Comparison of ENCODE assay signal across 17 cellular contexts in the genomic region with DNA sequence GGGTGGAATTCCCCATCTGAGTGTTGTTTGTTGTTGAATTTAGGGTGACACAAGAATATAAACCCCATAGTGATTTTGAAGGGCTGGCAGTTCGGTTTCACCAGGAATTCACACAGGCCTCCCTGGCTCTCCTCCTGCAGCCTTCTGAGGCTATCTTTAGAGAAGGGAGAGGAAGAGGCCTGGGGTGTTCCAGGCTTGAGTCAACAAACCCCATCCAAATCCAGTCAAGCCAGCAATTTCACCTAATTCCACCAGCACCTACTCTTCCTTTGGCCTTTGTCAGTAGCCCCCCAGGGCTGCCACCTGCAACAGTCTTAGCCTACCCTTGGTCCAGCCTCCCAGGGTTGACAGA. TPM values are rescaled to one million over a fixed set of nuclear protein-coding genes. Genes with fewer than 3 reads are reported as not detected.
DNase-seq lines count a peak whose midpoint lies in the region; ATAC-seq, FAIRE-seq and TF ChIP-seq lines count a peak whose summit lies in the region.
"Had no signal": no experiment of that assay in that cellular context is flagged by ENCODE, and none has a peak within 500 bp of the region (broad histone marks: within the 10 kb centered on the region; RNA-seq: fewer than 3 reads in every experiment).

No MANE protein-coding gene starts in this region.

- peaks cover 52% of the 10 kb centered on the region for H3K4me1 Mint-ChIP-seq in astrocyte (ENCODE audit: low read depth, unreplicated experiment)
- H3K4me1 Mint-ChIP-seq in activated T-cell treated with anti-CD3 and anti-CD28 coated beads, Interleukin-2, amount 50 U/mL, for 72 hours (ENCODE audit: low read depth), result peaks cover 18% of the 10 kb centered on the region
- H3K4me1 Mint-ChIP-seq in naive thymus-derived CD8-positive, alpha-beta T cell, result peaks cover 12 to 43% (median 31%) of the 10 kb centered on the region in 4 donors

- H3K4me3 Mint-ChIP-seq in astrocyte (ENCODE audit: unreplicated experiment), result peak overlapping the region; percentile 51
- H3K4me3 Mint-ChIP-seq in activated T-cell treated with anti-CD3 and anti-CD28 coated beads, Interleukin-2, amount 50 U/mL, for 72 hours, result no peak overlapping the region
- no peak overlapping the region for H3K4me3 Mint-ChIP-seq in naive thymus-derived CD8-positive, alpha-beta T cell
- H3K4me3 Mint-ChIP-seq: stimulated activated naive CD8-positive, alpha-beta T cell treated with anti-CD3 and anti-CD28 coated beads, Interleukin-15, Interleukin-2, amounts not matched to agents 100 ng/mL and 50 ng/mL, for 24 hours had no signal

- no peaks in the 10 kb centered on the region for H3K27me3 Mint-ChIP-seq in astrocyte (ENCODE audit: low read depth, unreplicated experiment)
- peaks cover 6% of the 10 kb centered on the region for H3K27me3 Mint-ChIP-seq in activated T-cell treated with anti-CD3 and anti-CD28 coated beads, Interleukin-2, amount 50 U/mL, for 72 hours (ENCODE audit: low read depth)
- H3K27me3 Mint-ChIP-seq in naive thymus-derived CD8-positive, alpha-beta T cell, result no peaks in the 10 kb centered on the region
- H3K27me3 Mint-ChIP-seq: stimulated activated naive CD8-positive, alpha-beta T cell treated with anti-CD3 and anti-CD28 coated beads, Interleukin-15, Interleukin-2, amounts not matched to agents 100 ng/mL and 50 ng/mL, for 24 hours had no signal

- intact Hi-C loops in sciatic nerve (cut with DNase I), result no loop called here

- H3K9ac ChIP-seq in HUES48 (ENCODE audit: low read depth, low read length), result no peak overlapping the region
- peak overlapping the region; percentile 52 for H3K9ac ChIP-seq in astrocyte (ENCODE audit: low read length)

- peak overlapping the region; percentile 92 for H3K27ac Mint-ChIP-seq in astrocyte (ENCODE audit: unreplicated experiment)
- H3K27ac Mint-ChIP-seq in activated T-cell treated with anti-CD3 and anti-CD28 coated beads, Interleukin-2, amount 50 U/mL, for 72 hours, result no peak overlapping the region
- H3K27ac Mint-ChIP-seq in naive thymus-derived CD8-positive, alpha-beta T cell, result peak overlapping the region in 1 of 10 donors; percentile 23
- H3K27ac Mint-ChIP-seq: stimulated activated naive CD8-positive, alpha-beta T cell treated with anti-CD3 and anti-CD28 coated beads, Interleukin-15, Interleukin-2, amounts not matched to agents 100 ng/mL and 50 ng/mL, for 24 hours had no signal

- POLR2A ChIA-PET in naive thymus-derived CD8-positive, alpha-beta T cell (lab: Charles Lee), result no interaction called here

- peak; percentile 31 for ATAC-seq in sciatic nerve
- no peak for ATAC-seq in HG03175 (IDR thresholded peaks at IDR 0.05; ENCODE audit: unreplicated experiment)
- no peak for ATAC-seq in activated T-cell treated with anti-CD3 and anti-CD28 coated beads, Interleukin-2, amount 50 U/mL, for 72 hours (replicated peaks in 1 of 2)
- ATAC-seq in naive thymus-derived CD8-positive, alpha-beta T cell, result no peak

- no peaks in the 10 kb centered on the region for H4K20me1 ChIP-seq in astrocyte (ENCODE audit: insufficient read depth, low read length)

- no peak for TF ChIP-seq CTCF in astrocyte (IDR thresholded peaks at IDR 0.05; ENCODE audit: insufficient read depth, low read depth, low read length)
- TF ChIP-seq CTCF in right atrium auricular region (IDR thresholded peaks at IDR 0.05), result no peak

- no peaks in the 10 kb centered on the region for H3K9me3 ChIP-seq in HUES48 (ENCODE audit: control insufficient read depth, insufficient read depth, low read length)
- H3K9me3 ChIP-seq in astrocyte (ENCODE audit: insufficient read depth, low read depth, low read length), result no peaks in the 10 kb centered on the region
- no peaks in the 10 kb centered on the region for H3K9me3 ChIP-seq in right atrium auricular region
- H3K9me3 ChIP-seq: ovary had no signal

- peaks cover 18% of the 10 kb centered on the region for H3K36me3 Mint-ChIP-seq in astrocyte (ENCODE audit: low read depth, unreplicated experiment)
- no peaks in the 10 kb centered on the region for H3K36me3 Mint-ChIP-seq in activated T-cell treated with anti-CD3 and anti-CD28 coated beads, Interleukin-2, amount 50 U/mL, for 72 hours (ENCODE audit: insufficient read depth in 2 of 2)
- no peaks in the 10 kb centered on the region for H3K36me3 Mint-ChIP-seq in naive thymus-derived CD8-positive, alpha-beta T cell

- H3K27ac ChIP-seq in HUES48 (ENCODE audit: low read depth, low read length) (peak overlapping the region; percentile 91), astrocyte (ENCODE audit: low read depth, low read length) (peak overlapping the region; percentile 19), right atrium auricular region (peak overlapping the region; percentile 23 to 28)
- H3K27ac ChIP-seq: C4-2B had no signal

- H2AFZ ChIP-seq in astrocyte (ENCODE audit: low read depth, low read length), result peak overlapping the region; percentile 51

- DNase-seq in astrocyte (ENCODE audit: low read depth) (no peak), right atrium auricular region (ENCODE audit: low spot score) (no peak), sciatic nerve (ENCODE audit: low spot score) (no peak), iPS-NIHi7 (ENCODE audit: extremely low spot score) (no peak)
- DNase-seq in activated T-cell treated with anti-CD3 and anti-CD28 coated beads, Interleukin-2, amount 50 U/mL, for 72 hours, result no peak
- no peak for DNase-seq in naive thymus-derived CD8-positive, alpha-beta T cell
- DNase-seq: activated naive CD4-positive, alpha-beta T cell treated with anti-CD3 and anti-CD28 coated beads, Interleukin-2, amount 50 U/mL, for 16 hours; cortex of kidney; Karpas-422; stimulated activated CD4-positive, alpha-beta T cell treated with anti-CD3 and anti-CD28 coated beads, Interleukin-2, amount 100 ng/mL, for 48 hours; T-helper 2 cell had no signal

- H3K4me3 ChIP-seq in HUES48 (ENCODE audit: low read depth, low read length), result no peak overlapping the region
- H3K4me3 ChIP-seq in astrocyte (ENCODE audit: insufficient read depth, low read depth, low read length), result no peak overlapping the region
- peak overlapping the region in 1 of 2 donors; percentile 10 for H3K4me3 ChIP-seq in right atrium auricular region
- H3K4me3 ChIP-seq: ovary had no signal

- H3K4me1 ChIP-seq in HUES48 (ENCODE audit: control insufficient read depth, insufficient read depth, low read length), result peaks cover 41% of the 10 kb centered on the region
- H3K4me1 ChIP-seq in astrocyte (ENCODE audit: insufficient read depth, low read length), result peaks cover 24% of the 10 kb centered on the region
- H3K4me1 ChIP-seq in right atrium auricular region, result peaks cover 0 to 35% of the 10 kb centered on the region in 2 donors

- no peaks in the 10 kb centered on the region for H3K27me3 ChIP-seq in HUES48 (ENCODE audit: control insufficient read depth, insufficient read depth, low read length)
- H3K27me3 ChIP-seq in astrocyte (ENCODE audit: insufficient read depth, low read length), result no peaks in the 10 kb centered on the region
- no peaks in the 10 kb centered on the region for H3K27me3 ChIP-seq in right atrium auricular region
- H3K27me3 ChIP-seq: ovary had no signal

- no peak for FAIRE-seq in astrocyte (lab: Jason Lieb, UNC)
- FAIRE-seq: G401.6 had no signal

- peak overlapping the region; percentile 75 for H3K4me2 ChIP-seq in astrocyte (ENCODE audit: low read length)

- H3K9me3 Mint-ChIP-seq in astrocyte (ENCODE audit: unreplicated experiment), result no peaks in the 10 kb centered on the region
- H3K9me3 Mint-ChIP-seq in activated T-cell treated with anti-CD3 and anti-CD28 coated beads, Interleukin-2, amount 50 U/mL, for 72 hours, result peaks cover 0 to 5% of the 10 kb centered on the region in 2 donors
- H3K9me3 Mint-ChIP-seq in naive thymus-derived CD8-positive, alpha-beta T cell, result peaks cover 0 to 2% (median 0%) of the 10 kb centered on the region in 9 donors
- H3K9me3 Mint-ChIP-seq: stimulated activated naive CD8-positive, alpha-beta T cell treated with anti-CD3 and anti-CD28 coated beads, Interleukin-15, Interleukin-2, amounts not matched to agents 100 ng/mL and 50 ng/mL, for 24 hours had no signal

- no peaks in the 10 kb centered on the region for H3K79me2 ChIP-seq in astrocyte (ENCODE audit: insufficient read depth, low read length)

- H3K36me3 ChIP-seq in HUES48 (ENCODE audit: control insufficient read depth, insufficient read depth, low read length), result no peaks in the 10 kb centered on the region
- no peaks in the 10 kb centered on the region for H3K36me3 ChIP-seq in astrocyte (ENCODE audit: insufficient read depth, low read length)
- H3K36me3 ChIP-seq in right atrium auricular region, result no peaks in the 10 kb centered on the region
- H3K36me3 ChIP-seq: ovary had no signal

RNA-seq across cellular contexts. Expression of gene MARCHF4, which starts 32.0 kb away (rescaled TPM):
- total RNA-seq in astrocyte (28.1 and 42.8 TPM in 2 replicates), right atrium auricular region (under 1 TPM in 1 of 2 donors, not detected in 1; 0.08 TPM), sciatic nerve (not detected)
- not detected for total RNA-seq in activated T-cell treated with anti-CD3 and anti-CD28 coated beads, Interleukin-2, amount 50 U/mL, for 72 hours
- total RNA-seq in naive thymus-derived CD8-positive, alpha-beta T cell, result not detected
- not detected for polyA plus RNA-seq in naive thymus-derived CD8-positive, alpha-beta T cell

Comparison
In these comparisons a context has a peak if more than half of its experiments do, and no peak if none do; other contexts are left out.
1. H3K27ac ChIP-seq: peak in every context shown above with its lines; median percentile 91 in HUES48; 26 in right atrium auricular region; 19 in astrocyte.
2. RNA of gene MARCHF4, which starts 32.0 kb away (total RNA-seq): 28.1 to 42.8 TPM in astrocyte; 0.08 TPM in right atrium auricular region, not detected in sciatic nerve (single experiment), not detected in activated T-cell treated with anti-CD3 and anti-CD28 coated beads, Interleukin-2, amount 50 U/mL, for 72 hours and not detected in naive thymus-derived CD8-positive, alpha-beta T cell; every median in the first group is over 10 times any median in the second.